ENCODE assay signal across 15 cellular contexts in genomic region chr2:65974067-65974723, GRCh38.
DNase-seq lines count a peak whose midpoint lies in the region; ATAC-seq and TF ChIP-seq lines count a peak whose summit lies in the region.
"Had no signal": no experiment of that assay in that cellular context is flagged by ENCODE, and none has a peak within 500 bp of the region (broad histone marks: within the 10 kb centered on the region; RNA-seq: fewer than 3 reads in every experiment).

No MANE protein-coding gene starts in this region.

- no TSS peak for BruUV-seq in OCI-LY7 (replicated peaks; lab: Mats Ljungman, UMichigan)

- ATAC-seq in HG02610 (IDR thresholded peaks at IDR 0.05; ENCODE audit: unreplicated experiment) (peak; percentile 93), GM21723 (IDR thresholded peaks at IDR 0.05; ENCODE audit: unreplicated experiment) (no peak)
- ATAC-seq: activated T-cell treated with anti-CD3 and anti-CD28 coated beads, Interleukin-2, amount 50 U/mL, for 4 hours had no signal

- H3K36me3 ChIP-seq in OCI-LY7 (ENCODE audit: insufficient read depth, low read length) (no peaks in the 10 kb centered on the region), mesendoderm (ENCODE audit: control insufficient read depth, insufficient read depth, low read length) (no peaks in the 10 kb centered on the region)
- H3K36me3 ChIP-seq: ascending aorta had no signal

- no peak overlapping the region for H3K23ac ChIP-seq in mesendoderm (ENCODE audit: low read length)

- CTCF ChIA-PET in OCI-LY7 (lab: Charles Lee; ENCODE audit: unreplicated experiment), result no interaction called here

- H4K5ac ChIP-seq in mesendoderm (ENCODE audit: low read length), result no peak overlapping the region

- no peak overlapping the region for H3K4ac ChIP-seq in mesendoderm (ENCODE audit: low read depth, low read length)

- H3K27ac ChIP-seq in OCI-LY7 (ENCODE audit: low read depth, low read length, poor library complexity, severe bottlenecking) (no peak overlapping the region), mesendoderm (ENCODE audit: low read depth, low read length) (no peak overlapping the region)
- H3K27ac ChIP-seq: ascending aorta, skin epidermis had no signal

- H3K4me3 ChIP-seq in OCI-LY7 (ENCODE audit: low read depth, low read length, poor library complexity, severe bottlenecking), result no peak overlapping the region
- no peak overlapping the region for H3K4me3 ChIP-seq in mesendoderm (ENCODE audit: low read length)
- H3K4me3 ChIP-seq: ascending aorta, skin epidermis had no signal

- no peaks in the 10 kb centered on the region for H4K20me1 ChIP-seq in OCI-LY7 (ENCODE audit: insufficient read depth, low read length)

- no peak overlapping the region for H2BK15ac ChIP-seq in mesendoderm (replicated peaks; ENCODE audit: low read depth)

- no peak overlapping the region for H2AFZ ChIP-seq in OCI-LY7 (ENCODE audit: low read length)

- H2AK5ac ChIP-seq in mesendoderm (ENCODE audit: low read length), result no peak overlapping the region

- POLR2A ChIA-PET in OCI-LY7 (lab: Charles Lee), result interaction anchor here (0.6 kb wide), 1 partner anchor 10 kb away, joined by 3 read pairs; no protein-coding TSS in a partner anchor

- TF ChIP-seq CTCF in GM12873 (IDR thresholded peaks at IDR 0.05; ENCODE audit: insufficient read depth, low read depth, low read length, missing control alignments) (peak; percentile 25), OCI-LY7 (conservative IDR thresholded peaks at IDR 0.05; ENCODE audit: low read length) (peak; percentile 60; the same call in 1 of the 2 replicates)

- no peaks in the 10 kb centered on the region for H3K9me2 ChIP-seq in OCI-LY7 (ENCODE audit: insufficient read depth, low read length)

- no peaks in the 10 kb centered on the region for H3K79me1 ChIP-seq in mesendoderm (ENCODE audit: low read length)

- H3K4me2 ChIP-seq in OCI-LY7 (ENCODE audit: low read length) (no peak overlapping the region), mesendoderm (ENCODE audit: low read length) (no peak overlapping the region)

- H3K56ac ChIP-seq in mesendoderm (ENCODE audit: low read length), result no peak overlapping the region

- no peaks in the 10 kb centered on the region for H3K9me3 ChIP-seq in OCI-LY7 (ENCODE audit: low read length)
- H3K9me3 ChIP-seq: ascending aorta had no signal

- intact Hi-C loops in OCI-LY7 (cut with micrococcal nuclease; ENCODE audit: unreplicated experiment), result no loop called here

- no CpG with 5 or more reads among the region's 3 CpGs for WGBS in mesendoderm (ENCODE audit: extremely low coverage, insufficient coverage, low lambda C conversion rate)

- no peaks in the 10 kb centered on the region for H3K4me1 ChIP-seq in OCI-LY7 (ENCODE audit: insufficient read depth, low read length, poor library complexity, severe bottlenecking)
- H3K4me1 ChIP-seq in mesendoderm (ENCODE audit: control insufficient read depth, low read depth, low read length), result no peaks in the 10 kb centered on the region
- H3K4me1 ChIP-seq: ascending aorta had no signal

- H3K18ac ChIP-seq in mesendoderm (ENCODE audit: low read length), result no peak overlapping the region

- H4K8ac ChIP-seq in mesendoderm (ENCODE audit: low read depth, low read length), result no peak overlapping the region

- H3K79me2 ChIP-seq in OCI-LY7 (ENCODE audit: insufficient read depth, low read depth, low read length) (no peaks in the 10 kb centered on the region), mesendoderm (ENCODE audit: control insufficient read depth, insufficient read depth, low read length) (no peaks in the 10 kb centered on the region)

- H3K27me3 ChIP-seq in mesendoderm (ENCODE audit: insufficient read depth, low read length, poor library complexity), result no peaks in the 10 kb centered on the region
- H3K27me3 ChIP-seq: ascending aorta had no signal

- H2BK5ac ChIP-seq in mesendoderm (ENCODE audit: low read length), result no peak overlapping the region

- H2BK120ac ChIP-seq in mesendoderm (ENCODE audit: low read depth, low read length), result no peak overlapping the region

- DNase-seq in OCI-LY7 (ENCODE audit: low spot score) (no peak), mesendoderm (peak; percentile 31), GM03348 (ENCODE audit: low spot score) (no peak)
- no peak for DNase-seq in activated CD4-positive, alpha-beta T cell treated with anti-CD3 and anti-CD28 coated beads for 4 hours
- DNase-seq: activated CD4-positive, CD25-positive, alpha-beta regulatory T cell treated with anti-CD3 and anti-CD28 coated beads, Interleukin-2, amount 50 U/mL, for 72 hours; activated T-cell treated with anti-CD3 and anti-CD28 coated beads, Interleukin-2, amount 50 U/mL, for 4 hours; foreskin melanocyte; NCI-H1048; NCI-H2171; substantia nigra had no signal

- H3K9ac ChIP-seq in mesendoderm (ENCODE audit: low read length), result no peak overlapping the region
